10 cellular contexts compared by ENCODE assay signal in genomic region chr21:14589855-14590563, GRCh38. TPM values are rescaled to one million over a fixed set of nuclear protein-coding genes. Genes with fewer than 3 reads are reported as not detected.
DNase-seq lines count a peak whose midpoint lies in the region; ATAC-seq and TF ChIP-seq lines count a peak whose summit lies in the region.
"Had no signal": no experiment of that assay in that cellular context is flagged by ENCODE, and none has a peak within 500 bp of the region (broad histone marks: within the 10 kb centered on the region; RNA-seq: fewer than 3 reads in every experiment).

No MANE protein-coding gene starts in this region.

- intact Hi-C loops in uterus (cut with DNase I; ENCODE audit: low total_unique reads): no loop called here

- DNase-seq in uterus: no peak
- DNase-seq in RWPE1 (ENCODE audit: low spot score): no peak
- DNase-seq in DMS53 (lab: John Stamatoyannopoulos, UW): no peak
- no peak for DNase-seq in suprapubic skin (ENCODE audit: low spot score in 2 of 2)
- DNase-seq: posterior cingulate gyrus had no signal

- peak overlapping the region; percentile 16 for H3K4me3 Mint-ChIP-seq in activated T-helper 17 cell treated with anti-CD3 and anti-CD28 coated beads, Interleukin-2, amount 50 U/mL, for 72 hours

- no peak for TF ChIP-seq POLR2A in uterus (IDR thresholded peaks at IDR 0.05)
- no peak for TF ChIP-seq POLR2A in suprapubic skin (IDR thresholded peaks at IDR 0.05)

- H3K9me3 ChIP-seq in uterus (no peaks in the 10 kb centered on the region), suprapubic skin (no peaks in the 10 kb centered on the region)

- POLR2A ChIA-PET in RWPE1 (lab: Yijun Ruan, JAX; ENCODE audit: low non-redundant PET): no interaction called here

- H3K27me3 ChIP-seq in uterus (no peaks in the 10 kb centered on the region), suprapubic skin (no peaks in the 10 kb centered on the region)

- TF ChIP-seq CTCF in uterus (IDR thresholded peaks at IDR 0.05): no peak
- TF ChIP-seq CTCF in RWPE1 (conservative IDR thresholded peaks at IDR 0.05; ENCODE audit: low read depth): no peak
- TF ChIP-seq CTCF in suprapubic skin (IDR thresholded peaks at IDR 0.05): no peak

- ATAC-seq in GM18502 (IDR thresholded peaks at IDR 0.05; ENCODE audit: poor library complexity, unreplicated experiment) (peak; percentile 90), GM19463 (IDR thresholded peaks at IDR 0.05; ENCODE audit: unreplicated experiment) (peak; percentile 85), HG03103 (IDR thresholded peaks at IDR 0.05; ENCODE audit: low read depth, unreplicated experiment) (peak; percentile 85)
- peak; percentile 80 for ATAC-seq in activated T-helper 17 cell treated with anti-CD3 and anti-CD28 coated beads, Interleukin-2, amount 50 U/mL, for 72 hours (replicated peaks)

- WGBS in suprapubic skin: 78% methylated on average over 7 of the region's 7 CpGs

- CTCF ChIA-PET in RWPE1 (lab: Yijun Ruan, JAX): no interaction called here

- TF ChIP-seq EP300 in suprapubic skin (IDR thresholded peaks at IDR 0.05): no peak

- H3K36me3 ChIP-seq in uterus: no peaks in the 10 kb centered on the region
- no peaks in the 10 kb centered on the region for H3K36me3 ChIP-seq in suprapubic skin

- H3K4me1 Mint-ChIP-seq in activated T-helper 17 cell treated with anti-CD3 and anti-CD28 coated beads, Interleukin-2, amount 50 U/mL, for 72 hours: peaks cover 10% of the 10 kb centered on the region

- H3K27ac ChIP-seq in uterus: no peak overlapping the region
- no peak overlapping the region for H3K27ac ChIP-seq in RWPE1
- no peak overlapping the region for H3K27ac ChIP-seq in suprapubic skin

- peaks cover 4% of the 10 kb centered on the region for H3K9me3 Mint-ChIP-seq in activated T-helper 17 cell treated with anti-CD3 and anti-CD28 coated beads, Interleukin-2, amount 50 U/mL, for 72 hours

- H3K4me3 ChIP-seq in uterus (no peak overlapping the region), suprapubic skin (no peak overlapping the region)

- H3K27me3 Mint-ChIP-seq in activated T-helper 17 cell treated with anti-CD3 and anti-CD28 coated beads, Interleukin-2, amount 50 U/mL, for 72 hours: no peaks in the 10 kb centered on the region

- no peaks in the 10 kb centered on the region for H3K4me1 ChIP-seq in uterus
- H3K4me1 ChIP-seq in suprapubic skin: no peaks in the 10 kb centered on the region

- H3K36me3 Mint-ChIP-seq in activated T-helper 17 cell treated with anti-CD3 and anti-CD28 coated beads, Interleukin-2, amount 50 U/mL, for 72 hours (ENCODE audit: low read depth): no peaks in the 10 kb centered on the region

- peak overlapping the region; percentile 52 for H3K27ac Mint-ChIP-seq in activated T-helper 17 cell treated with anti-CD3 and anti-CD28 coated beads, Interleukin-2, amount 50 U/mL, for 72 hours

RNA-seq across cellular contexts. Expression of gene SAMSN1, which starts 43.9 kb away (rescaled TPM):
- 10 to 100 TPM; 76.9 to 93.3 TPM for total RNA-seq in activated T-helper 17 cell treated with anti-CD3 and anti-CD28 coated beads, Interleukin-2, amount 50 U/mL, for 72 hours
- total RNA-seq in uterus (1 to 10 TPM in 3 of 4 donors, under 1 TPM in 1; 0.29 to 3.0 (median 1.8) TPM), suprapubic skin (1 to 10 TPM in 1 of 4 donors, under 1 TPM in 3; 0.80 to 1.9 (median 0.93) TPM)
- total RNA-seq: M059J had no signal

Comparison
In these comparisons a context has a peak if more than half of its experiments do, and no peak if none do; other contexts are left out.
1. RNA of gene SAMSN1, which starts 43.9 kb away (total RNA-seq): 76.9 to 93.3 TPM in activated T-helper 17 cell treated with anti-CD3 and anti-CD28 coated beads, Interleukin-2, amount 50 U/mL, for 72 hours; 0.29 to 3.0 TPM in uterus and 0.80 to 1.9 TPM in suprapubic skin; every median in the first group is over 10 times any median in the second.
2. Peak in every context shown above with its lines, with median percentiles within 50 percentile points of each other: ATAC-seq.